ENCODE assay signal across 8 cellular contexts in the genomic region with DNA sequence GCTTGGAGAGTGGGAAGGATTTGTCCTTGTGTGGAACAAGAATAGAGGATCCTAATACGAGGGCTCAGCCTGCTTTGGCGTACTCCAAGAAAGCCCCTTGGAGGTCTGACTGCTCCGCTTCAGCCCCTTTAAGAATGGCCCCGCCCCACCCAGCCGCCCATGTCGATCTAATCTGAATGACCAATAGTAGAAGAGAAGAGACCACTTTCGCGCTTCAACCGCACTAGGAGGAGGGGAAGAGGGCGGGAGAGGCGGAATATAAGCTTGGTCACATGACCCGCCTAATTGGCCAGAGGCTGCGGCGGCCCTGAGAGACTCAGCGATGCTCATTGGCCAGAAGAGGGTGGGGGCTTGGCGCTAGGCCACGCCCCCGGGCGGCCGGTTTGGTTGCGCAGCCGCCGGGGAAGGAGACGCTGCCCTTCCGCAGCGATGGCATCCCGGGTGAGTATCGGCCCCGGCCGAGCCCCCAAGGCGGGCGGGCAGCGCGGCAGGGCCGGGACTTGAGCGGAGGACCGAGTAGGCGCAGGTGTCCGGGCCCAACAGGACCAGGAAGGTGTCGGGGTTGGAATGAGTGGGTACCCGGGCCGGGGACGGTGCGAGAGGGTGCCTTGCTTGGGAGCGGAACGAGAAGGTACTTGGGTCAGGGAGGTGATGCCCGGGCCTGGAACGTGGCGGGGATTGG. TPM values are rescaled to one million over a fixed set of nuclear protein-coding genes. Genes with fewer than 3 reads are reported as not detected.
DNase-seq lines count a peak whose midpoint lies in the region; ATAC-seq, FAIRE-seq and TF ChIP-seq lines count a peak whose summit lies in the region.

MIGA2 (plus strand) TSS at position 386 of the 682 bp plus-strand sequence. CDS start 3,969 bp downstream, outside the sequence.

- TF ChIP-seq CTCF in AG10803 (conservative IDR thresholded peaks at IDR 0.05; ENCODE audit: low read length) (no peak), kidney (IDR thresholded peaks at IDR 0.05; ENCODE audit: borderline replicate concordance, extremely low read depth, insufficient read depth) (no peak)

- H3K4me3 ChIP-seq in AG10803 (ENCODE audit: low read length) (peak within 1 kb of the TSS; percentile 93), kidney (ENCODE audit: low read length in 2 of 2) (peak within 1 kb of the TSS; percentile 81 to 93)

- DNase-seq in AG10803 (ENCODE audit: low read depth), result peak; percentile 99
- peak; percentile 99 for DNase-seq in NCI-H460 (ENCODE audit: extremely low read depth, low read depth)
- DNase-seq in activated CD4-positive, alpha-beta T cell treated with anti-CD3 and anti-CD28 coated beads for 1 hour, result peak; percentile 87
- peak; percentile 100 for DNase-seq in cerebellum (ENCODE audit: low spot score)
- peak; percentile 99 for DNase-seq in kidney
- DNase-seq in stimulated activated CD4-positive, alpha-beta T cell treated with anti-CD3 and anti-CD28 coated beads, Interleukin-15, amount 100 ng/mL, for 24 hours, result peak; percentile 96

- peak within 1 kb of the TSS; percentile 67 to 77 for H3K27ac ChIP-seq in kidney (ENCODE audit: low read depth in 2 of 2, low read length in 2 of 2)

- ATAC-seq in GM19043 (IDR thresholded peaks at IDR 0.05; ENCODE audit: low read depth, unreplicated experiment) (peak; percentile 96), HG03378 (IDR thresholded peaks at IDR 0.05; ENCODE audit: unreplicated experiment) (peak; percentile 85)

- H3K36me3 ChIP-seq in kidney (ENCODE audit: control insufficient read depth in 1 of 2, insufficient read depth in 2 of 2, low read length in 2 of 2), result peaks cover 0 to under 1% of the 10 kb centered on the region in 2 donors

- intact Hi-C loops in kidney (cut with DNase I), result no loop called here

- no peaks in the 10 kb centered on the region for H3K9me3 ChIP-seq in kidney (ENCODE audit: control insufficient read depth in 1 of 2, low read length in 2 of 2)

- H3K9ac ChIP-seq in kidney (ENCODE audit: low read length in 2 of 2), result peak within 1 kb of the TSS; percentile 85 to 86

- peaks cover 7 to 16% of the 10 kb centered on the region in 2 donors for H3K4me1 ChIP-seq in kidney (ENCODE audit: control insufficient read depth in 1 of 2, insufficient read depth in 1 of 2, low read depth in 1 of 2, low read length in 2 of 2)

- peak; percentile 91 for FAIRE-seq in kidney (lab: Jason Lieb, UNC)

RNA-seq across cellular contexts. Expression of gene MIGA2, which starts in this region (rescaled TPM):
- 10.2 and 15.6 TPM in 2 replicates for total RNA-seq in NCI-H460 (2014; rRNA removed; shearing (Covaris generic))
- polyA plus RNA-seq in NCI-H460 (2014; cell fraction: nucleus; rRNA removed), result 87.2 and 95.3 TPM in 2 replicates
- total RNA-seq in cerebellum, result 14.1 TPM
- 29.9 TPM for total RNA-seq in kidney
- 26.1 TPM for polyA plus RNA-seq in kidney (ENCODE audit: insufficient read depth, low read depth, low replicate concordance)

Comparison
In these comparisons a context has a peak if more than half of its experiments do, and no peak if none do; other contexts are left out.
1. Peak in every context shown above with its lines: DNase-seq, ATAC-seq, H3K4me3 ChIP-seq and H3K27ac ChIP-seq.